2 cellular contexts compared by ENCODE assay signal in the genomic region with DNA sequence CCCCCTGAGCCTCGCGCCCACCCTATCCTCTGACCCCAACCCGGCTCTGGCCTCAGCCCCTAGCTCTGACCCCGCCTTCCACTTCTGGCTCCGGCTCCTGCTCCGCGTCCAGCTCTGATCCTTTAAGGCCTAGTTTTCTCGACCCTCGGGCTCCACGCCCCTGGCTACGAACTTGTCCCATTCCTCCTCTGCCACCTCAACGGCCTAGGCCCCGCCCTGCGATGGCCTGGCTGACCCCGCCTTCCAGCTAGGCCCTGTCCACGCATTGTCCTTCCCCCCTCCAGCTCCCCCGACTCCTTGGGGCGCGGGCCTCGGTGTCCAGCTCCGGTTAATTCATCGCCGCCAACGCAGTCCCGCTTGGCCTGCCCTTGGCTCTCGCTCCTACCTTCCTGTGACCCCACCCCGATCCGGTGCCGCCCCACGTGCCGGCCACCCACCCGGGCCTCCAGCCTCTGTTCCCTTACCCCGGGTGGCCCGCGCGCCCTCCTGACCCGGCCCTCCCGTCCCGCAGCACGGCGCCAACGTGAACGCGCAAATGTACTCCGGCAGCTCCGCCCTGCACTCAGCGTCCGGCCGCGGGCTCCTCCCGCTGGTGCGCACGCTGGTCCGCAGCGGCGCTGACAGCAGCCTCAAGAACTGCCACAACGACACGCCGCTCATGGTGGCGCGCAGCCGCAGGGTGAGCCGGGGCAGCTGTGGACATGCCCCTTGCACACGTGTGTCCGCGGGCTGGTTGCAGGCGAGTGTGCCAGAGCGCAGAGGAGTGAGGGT.
TF ChIP-seq lines count a peak whose summit lies in the region.

No MANE protein-coding gene starts in this region.

TF ChIP-seq in GM23338, 12 proteins besides CTCF, POLR2A, EP300 and RAD21:
- TF ChIP-seq NANOG (IDR thresholded peaks at IDR 0.05; ENCODE audit: borderline replicate concordance) = no peak
- peak; percentile 64 for TF ChIP-seq EZH2 (IDR thresholded peaks at IDR 0.05; ENCODE audit: low read depth, unreplicated experiment)
- TF ChIP-seq, protein P1, sequence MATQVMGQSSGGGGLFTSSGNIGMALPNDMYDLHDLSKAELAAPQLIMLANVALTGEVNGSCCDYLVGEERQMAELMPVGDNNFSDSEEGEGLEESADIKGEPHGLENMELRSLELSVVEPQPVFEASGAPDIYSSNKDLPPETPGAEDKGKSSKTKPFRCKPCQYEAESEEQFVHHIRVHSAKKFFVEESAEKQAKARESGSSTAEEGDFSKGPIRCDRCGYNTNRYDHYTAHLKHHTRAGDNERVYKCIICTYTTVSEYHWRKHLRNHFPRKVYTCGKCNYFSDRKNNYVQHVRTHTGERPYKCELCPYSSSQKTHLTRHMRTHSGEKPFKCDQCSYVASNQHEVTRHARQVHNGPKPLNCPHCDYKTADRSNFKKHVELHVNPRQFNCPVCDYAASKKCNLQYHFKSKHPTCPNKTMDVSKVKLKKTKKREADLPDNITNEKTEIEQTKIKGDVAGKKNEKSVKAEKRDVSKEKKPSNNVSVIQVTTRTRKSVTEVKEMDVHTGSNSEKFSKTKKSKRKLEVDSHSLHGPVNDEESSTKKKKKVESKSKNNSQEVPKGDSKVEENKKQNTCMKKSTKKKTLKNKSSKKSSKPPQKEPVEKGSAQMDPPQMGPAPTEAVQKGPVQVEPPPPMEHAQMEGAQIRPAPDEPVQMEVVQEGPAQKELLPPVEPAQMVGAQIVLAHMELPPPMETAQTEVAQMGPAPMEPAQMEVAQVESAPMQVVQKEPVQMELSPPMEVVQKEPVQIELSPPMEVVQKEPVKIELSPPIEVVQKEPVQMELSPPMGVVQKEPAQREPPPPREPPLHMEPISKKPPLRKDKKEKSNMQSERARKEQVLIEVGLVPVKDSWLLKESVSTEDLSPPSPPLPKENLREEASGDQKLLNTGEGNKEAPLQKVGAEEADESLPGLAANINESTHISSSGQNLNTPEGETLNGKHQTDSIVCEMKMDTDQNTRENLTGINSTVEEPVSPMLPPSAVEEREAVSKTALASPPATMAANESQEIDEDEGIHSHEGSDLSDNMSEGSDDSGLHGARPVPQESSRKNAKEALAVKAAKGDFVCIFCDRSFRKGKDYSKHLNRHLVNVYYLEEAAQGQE (IDR thresholded peaks at IDR 0.05; ENCODE audit: unreplicated experiment) = no peak
- TF ChIP-seq CREB1 (CRISPR knock-in tag; IDR thresholded peaks at IDR 0.05; ENCODE audit: low read depth) = no peak
- TF ChIP-seq, protein P2, sequence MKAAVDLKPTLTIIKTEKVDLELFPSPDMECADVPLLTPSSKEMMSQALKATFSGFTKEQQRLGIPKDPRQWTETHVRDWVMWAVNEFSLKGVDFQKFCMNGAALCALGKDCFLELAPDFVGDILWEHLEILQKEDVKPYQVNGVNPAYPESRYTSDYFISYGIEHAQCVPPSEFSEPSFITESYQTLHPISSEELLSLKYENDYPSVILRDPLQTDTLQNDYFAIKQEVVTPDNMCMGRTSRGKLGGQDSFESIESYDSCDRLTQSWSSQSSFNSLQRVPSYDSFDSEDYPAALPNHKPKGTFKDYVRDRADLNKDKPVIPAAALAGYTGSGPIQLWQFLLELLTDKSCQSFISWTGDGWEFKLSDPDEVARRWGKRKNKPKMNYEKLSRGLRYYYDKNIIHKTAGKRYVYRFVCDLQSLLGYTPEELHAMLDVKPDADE (IDR thresholded peaks at IDR 0.05) = no peak
- TF ChIP-seq STAT1 (IDR thresholded peaks at IDR 0.05; ENCODE audit: unreplicated experiment) = no peak
- no peak for TF ChIP-seq ZNF114 (CRISPR knock-in tag; IDR thresholded peaks at IDR 0.05)
- TF ChIP-seq EZH2phosphoT487 (IDR thresholded peaks at IDR 0.05; ENCODE audit: unreplicated experiment) = no peak

TF ChIP-seq in K562, 482 proteins besides CTCF, POLR2A, EP300 and RAD21:
- 0 out of 2 replicates have a peak, but pooled peaks have one; percentile 17 for TF ChIP-seq RBFOX2 (IDR thresholded peaks at IDR 0.05; ENCODE audit: low read depth, low read length)
- no peak for TF ChIP-seq TAF15 (IDR thresholded peaks at IDR 0.05; ENCODE audit: low read depth, low read length)
